Comparison of ENCODE assay signal across 2 cellular contexts in genomic region chr6:21911208-21911607, GRCh38.
A peak's percentile ranks its signal among the peaks of the same experiment; 100 is the strongest.
TF ChIP-seq lines count a peak whose summit lies in the region.

No MANE protein-coding gene starts in this region.

TF ChIP-seq in HepG2, 621 proteins besides CTCF, POLR2A, EP300 and RAD21:
- TF ChIP-seq ZNF574 (CRISPR knock-in tag; IDR thresholded peaks at IDR 0.05): no peak
- peak; percentile 87 for TF ChIP-seq MAFF (IDR thresholded peaks at IDR 0.05; ENCODE audit: low read depth, low read length)
- peak; percentile 91 to 92 for TF ChIP-seq MAFK (conservative IDR thresholded peaks at IDR 0.05 in 1 of 2, IDR thresholded peaks at IDR 0.05 in 1 of 2; ENCODE audit: low read length in 2 of 2)

TF ChIP-seq in K562, 482 proteins besides CTCF, POLR2A, EP300 and RAD21 (continued from another document):
- TF ChIP-seq ZBTB40 (IDR thresholded peaks at IDR 0.05) (no peak), ZBTB40 (CRISPR knock-in tag; IDR thresholded peaks at IDR 0.05) (no peak), POLR3A (IDR thresholded peaks at IDR 0.05; ENCODE audit: borderline replicate concordance, extremely low read depth, insufficient read depth, insufficient read length) (no peak), CCAR2 (IDR thresholded peaks at IDR 0.05; ENCODE audit: low read depth, low read length) (no peak), GTF2E2 (tag; IDR thresholded peaks at IDR 0.05) (no peak), C11orf30 (IDR thresholded peaks at IDR 0.05; ENCODE audit: low read depth) (peak; percentile 43; the same call in 1 of the 2 replicates), MLX (CRISPR knock-in tag; conservative IDR thresholded peaks at IDR 0.05) (no peak), MAFF (IDR thresholded peaks at IDR 0.05; ENCODE audit: low read length) (peak; percentile 34; the same call in 1 of the 2 replicates)
